ENCODE assay signal across 23 cellular contexts in genomic region chr2:25537526-25537925, GRCh38.
DNase-seq lines count a peak whose midpoint lies in the region; ATAC-seq, FAIRE-seq and TF ChIP-seq lines count a peak whose summit lies in the region.
"Had no signal": no experiment of that assay in that cellular context is flagged by ENCODE, and none has a peak within 500 bp of the region (broad histone marks: within the 10 kb centered on the region; RNA-seq: fewer than 3 reads in every experiment).

No MANE protein-coding gene starts in this region.

- no peaks in the 10 kb centered on the region for H3K9me3 ChIP-seq in A549
- H3K9me3 ChIP-seq: Peyer's patch had no signal

- peak overlapping the region; percentile 47 to 75 for H3K27ac ChIP-seq in A549
- no peak overlapping the region for H3K27ac ChIP-seq in GM23338 (ENCODE audit: low read depth)
- H3K27ac ChIP-seq: BLaER1, Peyer's patch had no signal

- peak overlapping the region; percentile 77 for H3K27ac Mint-ChIP-seq in GM23338
- H3K27ac Mint-ChIP-seq in activated T-helper 17 cell treated with anti-CD3 and anti-CD28 coated beads, Interleukin-2, amount 50 U/mL, for 72 hours: peak overlapping the region; percentile 15
- peak overlapping the region; percentile 53 for H3K27ac Mint-ChIP-seq in memory B cell
- H3K27ac Mint-ChIP-seq: CD4-positive, alpha-beta T cell had no signal

- peak in 1 of 2 experiments; percentile 28 for DNase-seq in A549 (ENCODE audit: low read depth in 1 of 2, low spot score in 1 of 2)
- no peak for DNase-seq in GM23338 (ENCODE audit: low spot score)
- DNase-seq in memory B cell (ENCODE audit: low spot score in 2 of 2): no peak
- no peak for DNase-seq in NCI-H2196 treated with DMSO at 0.1 percent for 48 hours (lab: John Stamatoyannopoulos, UW; ENCODE audit: unreplicated experiment)
- no peak for DNase-seq in NCI-H2227 treated with DMSO at 0.1 percent for 48 hours (lab: John Stamatoyannopoulos, UW)
- DNase-seq in AML-193 (lab: John Stamatoyannopoulos, UW): no peak
- DNase-seq: CD4-positive, alpha-beta T cell; COR-L47; DMS153; GDM1; Kasumi-1; NCI-H1694; NCI-H2081; NCI-H2171 treated with DMSO at 0.1 percent for 48 hours; NCI-H510A; NCI-H748 treated with DMSO at 0.1 percent for 48 hours; Peyer's patch had no signal

- peaks cover 37% of the 10 kb centered on the region for H3K36me3 Mint-ChIP-seq in GM23338 (ENCODE audit: low read depth)
- no peaks in the 10 kb centered on the region for H3K36me3 Mint-ChIP-seq in activated T-helper 17 cell treated with anti-CD3 and anti-CD28 coated beads, Interleukin-2, amount 50 U/mL, for 72 hours (ENCODE audit: low read depth)
- H3K36me3 Mint-ChIP-seq in memory B cell: peaks cover 2% of the 10 kb centered on the region
- H3K36me3 Mint-ChIP-seq: IgD-negative memory B cell had no signal

- FAIRE-seq in A549 (lab: Jason Lieb, UNC): no peak
- FAIRE-seq: H54, HTR-8/SVneo had no signal

- TF ChIP-seq EP300 in A549 (IDR thresholded peaks at IDR 0.05): no peak

- 0 out of 2 replicates have a peak, but pooled peaks cover 3% of the 10 kb centered on the region for H4K20me1 ChIP-seq in GM23338 (replicated peaks; ENCODE audit: insufficient read depth)
- H4K20me1 ChIP-seq: BLaER1 had no signal

- H3K27me3 ChIP-seq in GM23338 (ENCODE audit: insufficient read depth): no peaks in the 10 kb centered on the region
- H3K27me3 ChIP-seq: BLaER1, Peyer's patch had no signal

- no peak overlapping the region for H3K4me3 ChIP-seq in A549
- no peak overlapping the region for H3K4me3 ChIP-seq in GM23338
- H3K4me3 ChIP-seq: BLaER1, Peyer's patch had no signal

- no peak overlapping the region for H2AFZ ChIP-seq in GM23338

- CTCF ChIA-PET in A549 (lab: Yijun Ruan, JAX): interaction anchor here (0.6 to 1.0 kb wide), 2 partner anchors 19 to 260 kb away, joined by 3 read pairs; no protein-coding TSS in a partner anchor

- no peaks in the 10 kb centered on the region for H3K9me2 ChIP-seq in GM23338 (ENCODE audit: insufficient read depth)

- 0 out of 3 replicates have a peak overlapping the region, but pooled peaks have one; percentile 5 for H3K4me2 ChIP-seq in A549
- H3K4me2 ChIP-seq in GM23338: no peak overlapping the region
- H3K4me2 ChIP-seq: BLaER1 had no signal

- ATAC-seq in A549: no peak; a peak in 1 of 6 replicates
- no peak for ATAC-seq in GM23338
- ATAC-seq in activated T-helper 17 cell treated with anti-CD3 and anti-CD28 coated beads, Interleukin-2, amount 50 U/mL, for 72 hours (replicated peaks): no peak
- ATAC-seq in memory B cell (ENCODE audit: low read depth): no peak
- ATAC-seq: SK-N-SH treated with all-trans-retinoic acid at 6 μM for 48 hours had no signal

- no peak for TF ChIP-seq POLR2A in A549 (IDR thresholded peaks at IDR 0.05; ENCODE audit: low read length)

- H3K4me3 Mint-ChIP-seq in GM23338 (no peak overlapping the region), memory B cell (no peak overlapping the region)
- no peak overlapping the region for H3K4me3 Mint-ChIP-seq in activated T-helper 17 cell treated with anti-CD3 and anti-CD28 coated beads, Interleukin-2, amount 50 U/mL, for 72 hours
- H3K4me3 Mint-ChIP-seq: CD4-positive, alpha-beta T cell; IgD-negative memory B cell had no signal

- POLR2A ChIA-PET in A549 (lab: Yijun Ruan, JAX): no interaction called here

- 87% methylated on average over 2 of the region's 2 CpGs for WGBS in A549 (ENCODE audit: missing lambda C conversion rate)

- peaks cover 3% of the 10 kb centered on the region for H3K27me3 Mint-ChIP-seq in GM23338 (ENCODE audit: insufficient read depth, low read depth, poor library complexity)
- H3K27me3 Mint-ChIP-seq in activated T-helper 17 cell treated with anti-CD3 and anti-CD28 coated beads, Interleukin-2, amount 50 U/mL, for 72 hours: no peaks in the 10 kb centered on the region
- no peaks in the 10 kb centered on the region for H3K27me3 Mint-ChIP-seq in memory B cell
- H3K27me3 Mint-ChIP-seq: CD4-positive, alpha-beta T cell; IgD-negative memory B cell had no signal

- TF ChIP-seq CTCF in A549 (IDR thresholded peaks at IDR 0.05) (no peak), GM23338 (conservative IDR thresholded peaks at IDR 0.05; ENCODE audit: low read depth in 2 of 2) (no peak)

- no peak for TF ChIP-seq RAD21 in A549 (conservative IDR thresholded peaks at IDR 0.05 in 1 of 2, IDR thresholded peaks at IDR 0.05 in 1 of 2)

- H3K36me3 ChIP-seq in GM23338 (ENCODE audit: insufficient read depth): no peaks in the 10 kb centered on the region
- H3K36me3 ChIP-seq: Peyer's patch had no signal

- H3K4me1 Mint-ChIP-seq in GM23338 (peaks cover 2% of the 10 kb centered on the region; the same call in 2 of the 3 replicates), memory B cell (no peaks in the 10 kb centered on the region)
- no peaks in the 10 kb centered on the region for H3K4me1 Mint-ChIP-seq in activated T-helper 17 cell treated with anti-CD3 and anti-CD28 coated beads, Interleukin-2, amount 50 U/mL, for 72 hours
- H3K4me1 Mint-ChIP-seq: IgD-negative memory B cell had no signal

- no peaks in the 10 kb centered on the region for H3K79me2 ChIP-seq in GM23338 (replicated peaks; ENCODE audit: insufficient read depth)

- H3K9me3 Mint-ChIP-seq in GM23338 (peaks cover 31% of the 10 kb centered on the region), memory B cell (no peaks in the 10 kb centered on the region)
- H3K9me3 Mint-ChIP-seq in activated T-helper 17 cell treated with anti-CD3 and anti-CD28 coated beads, Interleukin-2, amount 50 U/mL, for 72 hours: no peaks in the 10 kb centered on the region
- H3K9me3 Mint-ChIP-seq: CD4-positive, alpha-beta T cell; IgD-negative memory B cell had no signal

- no peaks in the 10 kb centered on the region for H3F3A ChIP-seq in GM23338 (replicated peaks; ENCODE audit: low read depth)

- H3K4me1 ChIP-seq in A549: peaks cover 10% of the 10 kb centered on the region
- no peaks in the 10 kb centered on the region for H3K4me1 ChIP-seq in GM23338 (ENCODE audit: insufficient read depth)
- H3K4me1 ChIP-seq: BLaER1, Peyer's patch had no signal

TF ChIP-seq in A549, 52 proteins besides CTCF, POLR2A, EP300 and RAD21:
- TF ChIP-seq, protein P1, sequence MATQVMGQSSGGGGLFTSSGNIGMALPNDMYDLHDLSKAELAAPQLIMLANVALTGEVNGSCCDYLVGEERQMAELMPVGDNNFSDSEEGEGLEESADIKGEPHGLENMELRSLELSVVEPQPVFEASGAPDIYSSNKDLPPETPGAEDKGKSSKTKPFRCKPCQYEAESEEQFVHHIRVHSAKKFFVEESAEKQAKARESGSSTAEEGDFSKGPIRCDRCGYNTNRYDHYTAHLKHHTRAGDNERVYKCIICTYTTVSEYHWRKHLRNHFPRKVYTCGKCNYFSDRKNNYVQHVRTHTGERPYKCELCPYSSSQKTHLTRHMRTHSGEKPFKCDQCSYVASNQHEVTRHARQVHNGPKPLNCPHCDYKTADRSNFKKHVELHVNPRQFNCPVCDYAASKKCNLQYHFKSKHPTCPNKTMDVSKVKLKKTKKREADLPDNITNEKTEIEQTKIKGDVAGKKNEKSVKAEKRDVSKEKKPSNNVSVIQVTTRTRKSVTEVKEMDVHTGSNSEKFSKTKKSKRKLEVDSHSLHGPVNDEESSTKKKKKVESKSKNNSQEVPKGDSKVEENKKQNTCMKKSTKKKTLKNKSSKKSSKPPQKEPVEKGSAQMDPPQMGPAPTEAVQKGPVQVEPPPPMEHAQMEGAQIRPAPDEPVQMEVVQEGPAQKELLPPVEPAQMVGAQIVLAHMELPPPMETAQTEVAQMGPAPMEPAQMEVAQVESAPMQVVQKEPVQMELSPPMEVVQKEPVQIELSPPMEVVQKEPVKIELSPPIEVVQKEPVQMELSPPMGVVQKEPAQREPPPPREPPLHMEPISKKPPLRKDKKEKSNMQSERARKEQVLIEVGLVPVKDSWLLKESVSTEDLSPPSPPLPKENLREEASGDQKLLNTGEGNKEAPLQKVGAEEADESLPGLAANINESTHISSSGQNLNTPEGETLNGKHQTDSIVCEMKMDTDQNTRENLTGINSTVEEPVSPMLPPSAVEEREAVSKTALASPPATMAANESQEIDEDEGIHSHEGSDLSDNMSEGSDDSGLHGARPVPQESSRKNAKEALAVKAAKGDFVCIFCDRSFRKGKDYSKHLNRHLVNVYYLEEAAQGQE (IDR thresholded peaks at IDR 0.05): no peak
- TF ChIP-seq NFE2L2 (conservative IDR thresholded peaks at IDR 0.05; ENCODE audit: low read length): peak; percentile 87
- peak; percentile 92 for TF ChIP-seq MAFK (IDR thresholded peaks at IDR 0.05; ENCODE audit: partially characterized antibody)
- TF ChIP-seq POLR2AphosphoS2 (conservative IDR thresholded peaks at IDR 0.05; ENCODE audit: low read length): no peak
- no peak for TF ChIP-seq CEBPB (IDR thresholded peaks at IDR 0.05)

TF ChIP-seq in GM23338, 12 proteins besides CTCF, POLR2A, EP300 and RAD21:
- TF ChIP-seq CREB1 (CRISPR knock-in tag; IDR thresholded peaks at IDR 0.05; ENCODE audit: low read depth): no peak
- no peak for TF ChIP-seq EZH2phosphoT487 (IDR thresholded peaks at IDR 0.05; ENCODE audit: unreplicated experiment)
- TF ChIP-seq, protein P1 (IDR thresholded peaks at IDR 0.05; ENCODE audit: unreplicated experiment): no peak
- no peak for TF ChIP-seq ZNF331 (CRISPR knock-in tag; IDR thresholded peaks at IDR 0.05; ENCODE audit: low read depth)

Comparison
In these comparisons a context has a peak if more than half of its experiments do, and no peak if none do; other contexts are left out.
1. H3K27ac Mint-ChIP-seq: peak in every context shown above with its lines; median percentile 77 in GM23338; 53 in memory B cell; 15 in activated T-helper 17 cell treated with anti-CD3 and anti-CD28 coated beads, Interleukin-2, amount 50 U/mL, for 72 hours.